Comparison of ENCODE assay signal across 8 cellular contexts in genomic region chrX:102651968-102652744, GRCh38. TPM values are rescaled to one million over a fixed set of nuclear protein-coding genes. Genes with fewer than 3 reads are reported as not detected.
A peak's percentile ranks its signal among the peaks of the same experiment; 100 is the strongest.
DNase-seq lines count a peak whose midpoint lies in the region; ATAC-seq and TF ChIP-seq lines count a peak whose summit lies in the region.

No MANE protein-coding gene starts in this region.

- H3K9me3 Mint-ChIP-seq in naive B cell, result peaks cover 0 to 15% (median 2%) of the 10 kb centered on the region in 7 donors

- H2AFZ ChIP-seq in PC-3 (ENCODE audit: low read length), result no peak overlapping the region

- POLR2A ChIA-PET in PC-3 (lab: Charles Lee; ENCODE audit: unreplicated experiment), result no interaction called here

- intact Hi-C loops in esophagus squamous epithelium (cut with DNase I) (no loop called here), PC-3 (cut with micrococcal nuclease) (no loop called here)

- H3K79me2 ChIP-seq in PC-3 (ENCODE audit: low read length), result no peaks in the 10 kb centered on the region

- peaks cover 6 to 16% of the 10 kb centered on the region in 2 donors for H3K36me3 Mint-ChIP-seq in naive B cell

- H3K4me1 Mint-ChIP-seq in naive B cell, result peaks cover 13 to 22% (median 18%) of the 10 kb centered on the region in 3 donors

- H3K4me3 ChIP-seq in Jurkat, Clone E6-1 (ENCODE audit: low read length), result no peak overlapping the region
- peak overlapping the region; percentile 41 to 72 (median 60) for H3K4me3 ChIP-seq in esophagus squamous epithelium
- H3K4me3 ChIP-seq in thymus (ENCODE audit: low read length), result peak overlapping the region; percentile 58
- H3K4me3 ChIP-seq in PC-3 (ENCODE audit: low read length), result no peak overlapping the region

- H3K4me1 ChIP-seq in esophagus squamous epithelium, result peaks cover 0 to 16% (median 3%) of the 10 kb centered on the region in 3 donors
- no peaks in the 10 kb centered on the region for H3K4me1 ChIP-seq in thymus (ENCODE audit: control insufficient read depth, insufficient read depth, low read length)
- no peaks in the 10 kb centered on the region for H3K4me1 ChIP-seq in PC-3 (ENCODE audit: insufficient read depth, low read length)

- no peak overlapping the region for H3K9ac ChIP-seq in PC-3 (ENCODE audit: low read length)

- H3K4me3 Mint-ChIP-seq in naive B cell, result peak overlapping the region; percentile 89 to 100 (median 98)

- H3K27me3 Mint-ChIP-seq in naive B cell, result no peaks in the 10 kb centered on the region

- CTCF ChIA-PET in PC-3 (lab: Charles Lee), result no interaction called here

- H3K27me3 ChIP-seq in esophagus squamous epithelium (no peaks in the 10 kb centered on the region), thymus (ENCODE audit: control insufficient read depth, insufficient read depth) (no peaks in the 10 kb centered on the region), PC-3 (ENCODE audit: low read length) (no peaks in the 10 kb centered on the region)

- DNase-seq in Jurkat, Clone E6-1 (ENCODE audit: low read depth, low spot score), result peak; percentile 6
- DNase-seq in activated T-cell treated with anti-CD3 and anti-CD28 coated beads for 48 hours (ENCODE audit: low read depth), result peak; percentile 23
- DNase-seq in esophagus squamous epithelium (lab: John Stamatoyannopoulos, UW), result no peak
- peak; percentile 38 for DNase-seq in naive B cell
- no peak for DNase-seq in PC-3
- DNase-seq in SIG-M5 treated with dmso at 0.1 percent for 504 hours (lab: John Stamatoyannopoulos, UW; ENCODE audit: unreplicated experiment), result no peak

- no peak overlapping the region for H3K4me2 ChIP-seq in PC-3 (ENCODE audit: low read length)

- ATAC-seq in GM18909 (IDR thresholded peaks at IDR 0.05; ENCODE audit: poor library complexity, unreplicated experiment) (peak; percentile 46), naive B cell (ENCODE audit: low read depth in 2 of 2) (peak; percentile 71 to 73), PC-3 (no peak)

- peak overlapping the region; percentile 75 to 96 (median 86) for H3K27ac Mint-ChIP-seq in naive B cell

- 30 to 37% methylated on average over 2 to 19 of the region's 28 CpGs for WGBS in esophagus squamous epithelium, 2 donors
- 18% methylated on average over 28 of the region's 28 CpGs for WGBS in thymus

- no peak for TF ChIP-seq POLR2A in esophagus squamous epithelium (IDR thresholded peaks at IDR 0.05)

- TF ChIP-seq CTCF in esophagus squamous epithelium (IDR thresholded peaks at IDR 0.05), result peak; percentile 21 to 54 (median 30)
- no peak for TF ChIP-seq CTCF in PC-3 (conservative IDR thresholded peaks at IDR 0.05; ENCODE audit: low read depth, low read length)

- no peaks in the 10 kb centered on the region for H4K20me1 ChIP-seq in PC-3 (ENCODE audit: low read length)

- H3K9me3 ChIP-seq in esophagus squamous epithelium, result no peaks in the 10 kb centered on the region
- H3K9me3 ChIP-seq in thymus (ENCODE audit: control insufficient read depth), result no peaks in the 10 kb centered on the region
- no peaks in the 10 kb centered on the region for H3K9me3 ChIP-seq in PC-3 (ENCODE audit: low read length)

- no TSS peak for BruUV-seq in PC-3 (replicated peaks; lab: Mats Ljungman, UMichigan)

- no peaks in the 10 kb centered on the region for H3F3A ChIP-seq in PC-3 (ENCODE audit: low read length, unreplicated experiment)

- H3K27ac ChIP-seq in esophagus squamous epithelium, result peak overlapping the region; percentile 62 to 86 (median 77)
- H3K27ac ChIP-seq in thymus (ENCODE audit: low read depth), result peak overlapping the region; percentile 52
- no peak overlapping the region for H3K27ac ChIP-seq in PC-3 (ENCODE audit: low read length)

- no peaks in the 10 kb centered on the region for H3K9me2 ChIP-seq in PC-3 (replicated peaks; ENCODE audit: low read length)

- no peaks in the 10 kb centered on the region for H3K36me3 ChIP-seq in esophagus squamous epithelium
- no peaks in the 10 kb centered on the region for H3K36me3 ChIP-seq in thymus (ENCODE audit: control insufficient read depth, insufficient read depth)
- H3K36me3 ChIP-seq in PC-3 (ENCODE audit: low read depth, low read length), result no peaks in the 10 kb centered on the region

RNA-seq across cellular contexts. Expression of gene GPRASP1, which starts 0.9 kb away (rescaled TPM):
- 10.8 TPM for polyA plus RNA-seq in Jurkat, Clone E6-1 (2012; ENCODE audit: insufficient read depth, insufficient read length)
- 1 to 10 TPM in 3 of 4 donors, under 1 TPM in 1; 0.45 to 8.0 (median 1.4) TPM for total RNA-seq in esophagus squamous epithelium
- 1 to 10 TPM in 5 of 6 donors, not detected in 1; 1.2 to 4.8 (median 3.0) TPM for polyA plus RNA-seq in naive B cell (ENCODE audit: low read depth in 6 of 6)
- polyA plus RNA-seq in thymus, result 21.7 TPM
- total RNA-seq in PC-3 (2014; rRNA removed), result 0.58 and 2.5 TPM in 2 replicates

RNA-seq across cellular contexts. Expression of gene ARMCX5, which starts 52.8 kb away (rescaled TPM):
- not detected for polyA plus RNA-seq in Jurkat, Clone E6-1 (2012; ENCODE audit: insufficient read depth, insufficient read length)
- total RNA-seq in esophagus squamous epithelium, result 10 to 100 TPM in 3 of 4 donors, 1 to 10 TPM in 1; 7.9 to 15.1 (median 12.9) TPM
- polyA plus RNA-seq in naive B cell (ENCODE audit: low read depth in 6 of 6), result 10 to 100 TPM in 3 of 6 donors, 1 to 10 TPM in 3; 6.9 to 18.9 (median 10.2) TPM
- polyA plus RNA-seq in thymus, result 12.2 TPM
- 22.6 and 39.2 TPM in 2 replicates for total RNA-seq in PC-3 (2014; rRNA removed)

Comparison
In these comparisons a context has a peak if more than half of its experiments do, and no peak if none do; other contexts are left out.
1. DNase-seq: peak in Jurkat, Clone E6-1 (single experiment), activated T-cell treated with anti-CD3 and anti-CD28 coated beads for 48 hours (single experiment) and naive B cell (single experiment); none in esophagus squamous epithelium (single experiment), PC-3 (single experiment) and SIG-M5 treated with dmso at 0.1 percent for 504 hours (single experiment).
2. H3K4me3 ChIP-seq: peak in esophagus squamous epithelium (4 of 4) and thymus (single experiment); none in Jurkat, Clone E6-1 (single experiment) and PC-3 (single experiment).